ENCODE assay signal across 14 cellular contexts in the genomic region with DNA sequence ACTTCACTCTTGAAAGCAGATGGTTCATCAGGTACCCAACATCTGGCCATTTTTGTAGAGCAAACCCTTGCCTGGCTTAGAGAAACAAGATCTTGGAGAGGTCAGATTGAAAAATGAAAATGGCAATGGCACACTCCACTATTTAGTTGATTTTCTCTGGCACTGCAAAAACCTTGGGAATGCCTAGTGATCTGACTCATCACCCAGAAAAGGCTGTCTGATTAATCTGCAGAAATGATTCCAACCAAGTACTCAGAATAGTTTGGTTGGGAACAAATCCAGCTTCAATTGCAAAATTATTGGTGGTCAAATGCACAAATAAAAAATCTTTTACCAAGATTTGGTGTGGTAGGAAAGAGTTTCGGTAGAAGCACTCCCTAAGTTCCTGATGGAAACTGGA.
DNase-seq lines count a peak whose midpoint lies in the region; TF ChIP-seq lines count a peak whose summit lies in the region.
"Had no signal": no experiment of that assay in that cellular context is flagged by ENCODE, and none has a peak within 500 bp of the region (broad histone marks: within the 10 kb centered on the region; RNA-seq: fewer than 3 reads in every experiment).

No MANE protein-coding gene starts in this region.

- no peaks in the 10 kb centered on the region for H3K36me3 ChIP-seq in tibial artery
- H3K36me3 ChIP-seq in endodermal cell (ENCODE audit: control insufficient read depth, insufficient read depth, low read length): no peaks in the 10 kb centered on the region
- H3K36me3 ChIP-seq: breast epithelium had no signal

- H3K4me3 Mint-ChIP-seq in endodermal cell: no peak overlapping the region

- no peaks in the 10 kb centered on the region for H3K36me3 Mint-ChIP-seq in endodermal cell (ENCODE audit: low read depth)

- intact Hi-C loops in tibial artery (cut with DNase I; ENCODE audit: low total_unique reads): no loop called here

- H3K9ac ChIP-seq in endodermal cell (ENCODE audit: extremely low read depth, low read length, poor library complexity, severe bottlenecking): no peak overlapping the region

- H3K27me3 ChIP-seq in tibial artery: no peaks in the 10 kb centered on the region
- no peaks in the 10 kb centered on the region for H3K27me3 ChIP-seq in endodermal cell (ENCODE audit: control insufficient read depth, insufficient read depth, low read length, poor library complexity, severe bottlenecking)
- H3K27me3 ChIP-seq: breast epithelium had no signal

- H3K4me1 ChIP-seq in tibial artery: peaks cover 0 to 35% (median 8%) of the 10 kb centered on the region in 4 donors
- H3K4me1 ChIP-seq in endodermal cell (ENCODE audit: control insufficient read depth, insufficient read depth, low read length): no peaks in the 10 kb centered on the region
- H3K4me1 ChIP-seq: breast epithelium, Caco-2 had no signal

- H3K4me3 ChIP-seq in fibroblast of pulmonary artery (replicated peaks; ENCODE audit: low read depth, low read length) (no peak overlapping the region), tibial artery (no peak overlapping the region), endodermal cell (ENCODE audit: low read length) (no peak overlapping the region)
- H3K4me3 ChIP-seq: breast epithelium had no signal

- H3K4me1 Mint-ChIP-seq in endodermal cell: peaks cover 12% of the 10 kb centered on the region

- H3K27me3 Mint-ChIP-seq in endodermal cell (ENCODE audit: insufficient read depth): no peaks in the 10 kb centered on the region

- H3K27ac ChIP-seq in tibial artery: peak overlapping the region; percentile 20 to 32
- H3K27ac ChIP-seq in endodermal cell (ENCODE audit: low read depth, low read length): no peak overlapping the region
- H3K27ac ChIP-seq: breast epithelium had no signal

- H3K9me3 ChIP-seq in tibial artery (no peaks in the 10 kb centered on the region), endodermal cell (ENCODE audit: control insufficient read depth, low read length) (no peaks in the 10 kb centered on the region)
- H3K9me3 ChIP-seq: breast epithelium, Caco-2 had no signal

- DNase-seq in GM04503 (ENCODE audit: low read depth) (peak; percentile 81), RPMI7951 (ENCODE audit: low read depth) (peak; percentile 72), fibroblast of pulmonary artery (ENCODE audit: low read depth) (peak; percentile 53), tibial artery (no peak), cerebellum (ENCODE audit: low spot score) (no peak), globus pallidus (ENCODE audit: low spot score) (no peak), endodermal cell (no peak)
- DNase-seq: activated CD4-positive, alpha-beta T cell treated with anti-CD3 and anti-CD28 coated beads, Interleukin-2, amount 50 U/mL, for 1 hour; Caco-2; MV-4-11; NCI-H510A; substantia nigra had no signal

- WGBS in endodermal cell (ENCODE audit: insufficient coverage in 1 of 2, insufficient read length in 1 of 2), 2 experiments: 100% methylated on average over 1 of the region's 1 CpG; no CpG with 5 or more reads in 1 of the 2 experiments

- no peaks in the 10 kb centered on the region for H3K9me3 Mint-ChIP-seq in endodermal cell
- H3K9me3 Mint-ChIP-seq: activated T-helper 2 cell treated with anti-CD3 and anti-CD28 coated beads, Interferon-gamma antibody, Interleukin-2, Interleukin-4, amounts not matched to agents 10 μg/mL and 5 μg/mL and 100 μg/mL, durations not matched to agents 14 hours and 24 hours and 36 hours had no signal

- TF ChIP-seq CTCF in fibroblast of pulmonary artery (IDR thresholded peaks at IDR 0.05; ENCODE audit: low read length, missing control alignments) (no peak), tibial artery (IDR thresholded peaks at IDR 0.05) (no peak), endodermal cell (conservative IDR thresholded peaks at IDR 0.05) (no peak)

- no peak overlapping the region for H3K27ac Mint-ChIP-seq in endodermal cell
- H3K27ac Mint-ChIP-seq: activated T-helper 2 cell treated with anti-CD3 and anti-CD28 coated beads, Interferon-gamma antibody, Interleukin-2, Interleukin-4, amounts not matched to agents 10 μg/mL and 5 μg/mL and 100 μg/mL, durations not matched to agents 14 hours and 24 hours and 36 hours had no signal

Comparison
In these comparisons a context has a peak if more than half of its experiments do, and no peak if none do; other contexts are left out.
1. DNase-seq: peak in GM04503 (single experiment), RPMI7951 (single experiment) and fibroblast of pulmonary artery (single experiment); none in tibial artery (0 of 2), cerebellum (single experiment), globus pallidus (single experiment) and endodermal cell (single experiment).